Comparison of ENCODE assay signal across 11 cellular contexts in genomic region chr5:1007221-1007680, GRCh38. TPM values are rescaled to one million over a fixed set of nuclear protein-coding genes. Genes with fewer than 3 reads are reported as not detected.
A peak's percentile ranks its signal among the peaks of the same experiment; 100 is the strongest.
DNase-seq lines count a peak whose midpoint lies in the region; ATAC-seq, FAIRE-seq and TF ChIP-seq lines count a peak whose summit lies in the region.
"Had no signal": no experiment of that assay in that cellular context is flagged by ENCODE, and none has a peak within 500 bp of the region (broad histone marks: within the 10 kb centered on the region; RNA-seq: fewer than 3 reads in every experiment).

No MANE protein-coding gene starts in this region.

- 70 to 87% methylated on average over 17 of the region's 17 CpGs for WGBS in sigmoid colon, 2 donors
- 85% methylated on average over 15 of the region's 17 CpGs for WGBS in hepatocyte (ENCODE audit: low lambda C conversion rate, missing lambda C conversion rate)

- H3K36me3 ChIP-seq in Panc1 (ENCODE audit: control insufficient read depth, insufficient read depth, low read length) (no peaks in the 10 kb centered on the region), kidney (ENCODE audit: control insufficient read depth in 1 of 2, insufficient read depth in 2 of 2, low read length in 2 of 2) (no peaks in the 10 kb centered on the region), sigmoid colon (no peaks in the 10 kb centered on the region), hepatocyte (replicated peaks; ENCODE audit: insufficient read depth, low read depth) (no peaks in the 10 kb centered on the region)

- no peaks in the 10 kb centered on the region for H3K9me3 ChIP-seq in Panc1 (ENCODE audit: control insufficient read depth, insufficient read depth, low read depth, low read length)
- H3K9me3 ChIP-seq in kidney (ENCODE audit: control insufficient read depth in 1 of 2, low read length in 2 of 2) = no peaks in the 10 kb centered on the region
- no peaks in the 10 kb centered on the region for H3K9me3 ChIP-seq in sigmoid colon
- no peaks in the 10 kb centered on the region for H3K9me3 ChIP-seq in hepatocyte (ENCODE audit: low read depth)

- POLR2A ChIA-PET in activated CD8-positive, alpha-beta T cell treated with anti-CD3 and anti-CD28 coated beads, Interleukin-2, amount 10 ng/mL, durations not matched to agents 7 days and 5 days (lab: Charles Lee) = interaction anchor here (0.6 kb wide), 1 partner anchor 481 kb away, joined by 3 read pairs; no protein-coding TSS in a partner anchor
- POLR2A ChIA-PET in activated CD8-positive, alpha-beta T cell treated with anti-CD3 and anti-CD28 coated beads for 36 hours (lab: Charles Lee) = no interaction called here
- POLR2A ChIA-PET in Panc1 (lab: Charles Lee) = no interaction called here

- intact Hi-C loops in activated CD8-positive, alpha-beta T cell treated with anti-CD3 and anti-CD28 coated beads for 36 hours (cut with micrococcal nuclease) = no loop called here
- intact Hi-C loops in Panc1 (cut with micrococcal nuclease; ENCODE audit: unreplicated experiment) (no loop called here), kidney (cut with DNase I) (no loop called here), sigmoid colon (cut with DNase I) (loop anchor here (5.0 to 10.0 kb wide), 2 partner anchors 108 to 135 kb away; partner anchors contain the start of gene SLC12A7)

- no TSS peak for BruUV-seq in Panc1 (replicated peaks; lab: Mats Ljungman, UMichigan)

- peaks cover 33% of the 10 kb centered on the region for H3K4me1 Mint-ChIP-seq in activated CD8-positive, alpha-beta T cell treated with anti-CD3 and anti-CD28 coated beads, Interleukin-2, amount 10 ng/mL, durations not matched to agents 7 days and 5 days (ENCODE audit: low read depth)
- H3K4me1 Mint-ChIP-seq in activated CD8-positive, alpha-beta T cell treated with anti-CD3 and anti-CD28 coated beads for 36 hours (ENCODE audit: low read depth) = peaks cover 32% of the 10 kb centered on the region

- no peak overlapping the region for H3K27ac Mint-ChIP-seq in activated CD8-positive, alpha-beta T cell treated with anti-CD3 and anti-CD28 coated beads, Interleukin-2, amount 10 ng/mL, durations not matched to agents 7 days and 5 days
- no peak overlapping the region for H3K27ac Mint-ChIP-seq in activated CD8-positive, alpha-beta T cell treated with anti-CD3 and anti-CD28 coated beads for 36 hours

- no peaks in the 10 kb centered on the region for H3K79me2 ChIP-seq in hepatocyte

- no peak overlapping the region for H3K4me2 ChIP-seq in hepatocyte

- CTCF ChIA-PET in activated CD8-positive, alpha-beta T cell treated with anti-CD3 and anti-CD28 coated beads, Interleukin-2, amount 10 ng/mL, durations not matched to agents 7 days and 5 days (lab: Charles Lee) = interaction anchor here (0.8 to 4.9 kb wide), 10 partner anchors 9 to 85 kb away, joined by 3 to 65 read pairs (median 4); no protein-coding TSS in a partner anchor
- CTCF ChIA-PET in activated CD8-positive, alpha-beta T cell treated with anti-CD3 and anti-CD28 coated beads for 36 hours (lab: Charles Lee) = interaction anchor here (0.8 to 9.8 kb wide), 10 partner anchors 9 to 529 kb away, joined by 3 to 105 read pairs (median 4); no protein-coding TSS in a partner anchor
- CTCF ChIA-PET in Panc1 (lab: Charles Lee) = interaction anchor here (0.6 to 1.8 kb wide), 6 partner anchors 11 to 161 kb away, joined by 3 to 8 read pairs (median 4); no protein-coding TSS in a partner anchor

- H3K4me1 ChIP-seq in Panc1 (ENCODE audit: control insufficient read depth, insufficient read depth, low read length) (peaks cover 22% of the 10 kb centered on the region), kidney (ENCODE audit: control insufficient read depth in 1 of 2, insufficient read depth in 1 of 2, low read depth in 1 of 2, low read length in 2 of 2) (peaks cover 0 to 27% of the 10 kb centered on the region in 2 donors), sigmoid colon (peaks cover 0 to 43% (median 36%) of the 10 kb centered on the region in 4 donors), hepatocyte (ENCODE audit: insufficient read depth) (peaks cover 16% of the 10 kb centered on the region)

- no peak for ATAC-seq in activated CD8-positive, alpha-beta T cell treated with anti-CD3 and anti-CD28 coated beads, Interleukin-2, amount 10 ng/mL, durations not matched to agents 7 days and 5 days
- ATAC-seq in activated CD8-positive, alpha-beta T cell treated with anti-CD3 and anti-CD28 coated beads for 36 hours = no peak
- ATAC-seq in Panc1 = no peak
- no peak for ATAC-seq in HG03175 (IDR thresholded peaks at IDR 0.05; ENCODE audit: unreplicated experiment)

- no peaks in the 10 kb centered on the region for H3K9me3 Mint-ChIP-seq in activated CD8-positive, alpha-beta T cell treated with anti-CD3 and anti-CD28 coated beads, Interleukin-2, amount 10 ng/mL, durations not matched to agents 7 days and 5 days (ENCODE audit: insufficient read depth)
- H3K9me3 Mint-ChIP-seq in activated CD8-positive, alpha-beta T cell treated with anti-CD3 and anti-CD28 coated beads for 36 hours = no peaks in the 10 kb centered on the region

- H3K27me3 ChIP-seq in Panc1 (ENCODE audit: control insufficient read depth, insufficient read depth, low read length) = no peaks in the 10 kb centered on the region
- peaks cover 13 to 36% (median 36%) of the 10 kb centered on the region in 3 donors for H3K27me3 ChIP-seq in sigmoid colon
- peaks cover 26% of the 10 kb centered on the region for H3K27me3 ChIP-seq in hepatocyte

- H3K27me3 Mint-ChIP-seq in activated CD8-positive, alpha-beta T cell treated with anti-CD3 and anti-CD28 coated beads, Interleukin-2, amount 10 ng/mL, durations not matched to agents 7 days and 5 days (ENCODE audit: low read depth) = peaks cover 51% of the 10 kb centered on the region
- peaks cover 50% of the 10 kb centered on the region for H3K27me3 Mint-ChIP-seq in activated CD8-positive, alpha-beta T cell treated with anti-CD3 and anti-CD28 coated beads for 36 hours

- no peak for TF ChIP-seq POLR2A in sigmoid colon (IDR thresholded peaks at IDR 0.05)

- H3K9me2 ChIP-seq in hepatocyte (replicated peaks; ENCODE audit: insufficient read depth) = no peaks in the 10 kb centered on the region

- H3K4me3 ChIP-seq in Panc1 (ENCODE audit: low read depth in 2 of 2, low read length in 2 of 2) (no peak overlapping the region), kidney (ENCODE audit: low read length in 2 of 2) (no peak overlapping the region), sigmoid colon (no peak overlapping the region), hepatocyte (no peak overlapping the region)

- no peaks in the 10 kb centered on the region for H4K20me1 ChIP-seq in hepatocyte (ENCODE audit: insufficient read depth, poor library complexity, severe bottlenecking)

- no peak for TF ChIP-seq EP300 in sigmoid colon (IDR thresholded peaks at IDR 0.05)

- no peaks in the 10 kb centered on the region for H3K36me3 Mint-ChIP-seq in activated CD8-positive, alpha-beta T cell treated with anti-CD3 and anti-CD28 coated beads, Interleukin-2, amount 10 ng/mL, durations not matched to agents 7 days and 5 days (ENCODE audit: low read depth)
- no peaks in the 10 kb centered on the region for H3K36me3 Mint-ChIP-seq in activated CD8-positive, alpha-beta T cell treated with anti-CD3 and anti-CD28 coated beads for 36 hours (ENCODE audit: low read depth)

- in situ Hi-C loops in Panc1 (cut with HindIII; ENCODE audit: low pct_unique_long_range_greater_than_20kb, low sequenced_read_pairs) = no loop called here

- H2AFZ ChIP-seq in hepatocyte = no peak overlapping the region

- H3K27ac ChIP-seq in Panc1 (ENCODE audit: low read length) (no peak overlapping the region; the same call in 1 of the 2 replicates), kidney (ENCODE audit: low read depth in 2 of 2, low read length in 2 of 2) (no peak overlapping the region), sigmoid colon (no peak overlapping the region), hepatocyte (no peak overlapping the region)

- H3K9ac ChIP-seq in kidney (ENCODE audit: low read length in 2 of 2) = no peak overlapping the region

- no peak for TF ChIP-seq CTCF in activated CD8-positive, alpha-beta T cell treated with anti-CD3 and anti-CD28 coated beads for 36 hours (IDR thresholded peaks at IDR 0.05)
- peak; percentile 32; the same call in 1 of the 2 replicates for TF ChIP-seq CTCF in Panc1 (IDR thresholded peaks at IDR 0.05)
- no peak for TF ChIP-seq CTCF in kidney (IDR thresholded peaks at IDR 0.05; ENCODE audit: borderline replicate concordance, extremely low read depth, insufficient read depth)
- no peak for TF ChIP-seq CTCF in sigmoid colon (IDR thresholded peaks at IDR 0.05)
- TF ChIP-seq CTCF in hepatocyte (IDR thresholded peaks at IDR 0.05; ENCODE audit: poor library complexity) = no peak

- DNase-seq in activated CD8-positive, alpha-beta T cell treated with anti-CD3 and anti-CD28 coated beads, Interleukin-2, amount 10 ng/mL, durations not matched to agents 7 days and 5 days = peak; percentile 16
- DNase-seq in activated CD8-positive, alpha-beta T cell treated with anti-CD3 and anti-CD28 coated beads for 36 hours = no peak
- DNase-seq in Panc1 (ENCODE audit: low read depth, low spot score) (no peak), kidney (peak; percentile 66), sigmoid colon (peak; percentile 62), hepatocyte (ENCODE audit: low spot score) (no peak), KG1 (lab: John Stamatoyannopoulos, UW) (no peak)
- DNase-seq: NCI-H1417 treated with DMSO at 0.1 percent for 48 hours; NK-92 treated with Interleukin-12 subunit alpha and Interleukin-12 subunit beta, amount 100 ng/mL, for 24 hours had no signal

- FAIRE-seq in kidney (lab: Jason Lieb, UNC) = no peak
- FAIRE-seq: G401.6 had no signal

- H3K4me3 Mint-ChIP-seq in activated CD8-positive, alpha-beta T cell treated with anti-CD3 and anti-CD28 coated beads, Interleukin-2, amount 10 ng/mL, durations not matched to agents 7 days and 5 days = no peak overlapping the region
- H3K4me3 Mint-ChIP-seq in activated CD8-positive, alpha-beta T cell treated with anti-CD3 and anti-CD28 coated beads for 36 hours = no peak overlapping the region

RNA-seq across cellular contexts. Expression of gene NKD2, which starts 1.4 kb away (rescaled TPM):
- total RNA-seq in activated CD8-positive, alpha-beta T cell treated with anti-CD3 and anti-CD28 coated beads, Interleukin-2, amount 10 ng/mL, durations not matched to agents 7 days and 5 days = 1 to 10 TPM; 1.3 to 3.2 TPM
- total RNA-seq in activated CD8-positive, alpha-beta T cell treated with anti-CD3 and anti-CD28 coated beads for 36 hours = 1 to 10 TPM; 1.5 to 2.3 TPM
- 12.3 TPM for total RNA-seq in Panc1 (2021; ENCODE audit: unreplicated experiment)
- 28.7 TPM for polyA plus RNA-seq in Panc1 (2012; ENCODE audit: insufficient read length)
- 14.1 TPM for total RNA-seq in kidney
- 7.9 TPM for polyA plus RNA-seq in kidney (ENCODE audit: insufficient read depth, low read depth, low replicate concordance)
- total RNA-seq in sigmoid colon = 1 to 10 TPM in 3 of 4 donors, under 1 TPM in 1; 0.71 to 4.4 (median 2.0) TPM
- 1 to 10 TPM in 2 of 3 donors, under 1 TPM in 1; 0.60 to 4.0 (median 1.8) TPM for polyA plus RNA-seq in sigmoid colon
- total RNA-seq in hepatocyte = 1.4 and 2.0 TPM in 2 replicates
- polyA plus RNA-seq in hepatocyte = 9.1 and 10.1 TPM in 2 replicates

Comparison
In these comparisons a context has a peak if more than half of its experiments do, and no peak if none do; other contexts are left out.
1. DNase-seq: peak in activated CD8-positive, alpha-beta T cell treated with anti-CD3 and anti-CD28 coated beads, Interleukin-2, amount 10 ng/mL, durations not matched to agents 7 days and 5 days (single experiment), kidney (single experiment) and sigmoid colon (single experiment); none in activated CD8-positive, alpha-beta T cell treated with anti-CD3 and anti-CD28 coated beads for 36 hours (single experiment), Panc1 (single experiment), hepatocyte (single experiment) and KG1 (single experiment).